ENCODE assay signal across 14 cellular contexts in genomic region chr15:31484369-31484951, GRCh38.
DNase-seq lines count a peak whose midpoint lies in the region; ATAC-seq and TF ChIP-seq lines count a peak whose summit lies in the region.
"Had no signal": no experiment of that assay in that cellular context is flagged by ENCODE, and none has a peak within 500 bp of the region (broad histone marks: within the 10 kb centered on the region; RNA-seq: fewer than 3 reads in every experiment).

No MANE protein-coding gene starts in this region.

- no peaks in the 10 kb centered on the region for H3K79me1 ChIP-seq in mesenchymal stem cell (replicated peaks; ENCODE audit: low read length, poor library complexity, severe bottlenecking)

- no peaks in the 10 kb centered on the region for H3K9me3 ChIP-seq in mesenchymal stem cell (ENCODE audit: control insufficient read depth, low read length)

- no peak overlapping the region for H3K18ac ChIP-seq in mesenchymal stem cell (ENCODE audit: low read depth in 1 of 2, low read length in 2 of 2)

- peaks cover 31% of the 10 kb centered on the region for H3K36me3 Mint-ChIP-seq in T-helper 2 cell treated with Interferon-gamma antibody and Interleukin-4, amounts not matched to agents 5 μg/mL and 100 μg/mL, for 36 hours (ENCODE audit: low read depth)
- H3K36me3 Mint-ChIP-seq in activated CD4-positive, alpha-beta memory T cell treated with anti-CD3 and anti-CD28 coated beads for 36 hours, result peaks cover 14% of the 10 kb centered on the region
- peaks cover 19% of the 10 kb centered on the region for H3K36me3 Mint-ChIP-seq in glutamatergic neuron (ENCODE audit: unreplicated experiment)

- no peak overlapping the region for H2BK15ac ChIP-seq in mesenchymal stem cell (ENCODE audit: low read depth, poor library complexity, severe bottlenecking)

- no peak for TF ChIP-seq CTCF in glutamatergic neuron (IDR thresholded peaks at IDR 0.05; ENCODE audit: partially characterized antibody, unreplicated experiment)

- peak overlapping the region; percentile 88 for H3K4me3 Mint-ChIP-seq in T-helper 2 cell treated with Interferon-gamma antibody and Interleukin-4, amounts not matched to agents 5 μg/mL and 100 μg/mL, for 36 hours
- H3K4me3 Mint-ChIP-seq in activated CD4-positive, alpha-beta memory T cell treated with anti-CD3 and anti-CD28 coated beads for 36 hours, result peak overlapping the region; percentile 81
- H3K4me3 Mint-ChIP-seq in glutamatergic neuron (ENCODE audit: unreplicated experiment), result peak overlapping the region; percentile 55

- no peak overlapping the region for H3K4me2 ChIP-seq in mesenchymal stem cell (ENCODE audit: low read length, poor library complexity, severe bottlenecking)

- H3K27me3 Mint-ChIP-seq in T-helper 2 cell treated with Interferon-gamma antibody and Interleukin-4, amounts not matched to agents 5 μg/mL and 100 μg/mL, for 36 hours (ENCODE audit: low read depth), result no peaks in the 10 kb centered on the region
- peaks cover 5% of the 10 kb centered on the region for H3K27me3 Mint-ChIP-seq in activated CD4-positive, alpha-beta memory T cell treated with anti-CD3 and anti-CD28 coated beads for 36 hours
- H3K27me3 Mint-ChIP-seq in glutamatergic neuron (ENCODE audit: unreplicated experiment), result peaks cover 21% of the 10 kb centered on the region

- no peak overlapping the region for H3K23ac ChIP-seq in mesenchymal stem cell (ENCODE audit: low read length in 2 of 2)

- POLR2A ChIA-PET in activated CD4-positive, alpha-beta memory T cell treated with anti-CD3 and anti-CD28 coated beads for 36 hours (lab: Charles Lee), result interaction anchor here (0.6 to 3.9 kb wide), 7 partner anchors 10 to 158 kb away, joined by 3 to 36 read pairs (median 4); partner anchors contain the start of gene KLF13

- no peak for DNase-seq in T-helper 2 cell treated with Interferon-gamma antibody and Interleukin-4, amounts not matched to agents 5 μg/mL and 100 μg/mL, for 36 hours (ENCODE audit: low spot score)
- DNase-seq in T-helper 2 cell, result no peak
- no peak for DNase-seq in activated CD4-positive, alpha-beta memory T cell treated with anti-CD3 and anti-CD28 coated beads for 36 hours
- no peak for DNase-seq in glutamatergic neuron
- DNase-seq in stimulated activated CD8-positive, alpha-beta memory T cell treated with anti-CD3 and anti-CD28 coated beads, Interleukin-4, amount 100 ng/mL, for 48 hours, result peak; percentile 24
- DNase-seq in mesenchymal stem cell, result no peak
- DNase-seq: 8988T, GDM1, NCI-H1694, T1000 had no signal

- peaks cover 65% of the 10 kb centered on the region for H3K4me1 Mint-ChIP-seq in T-helper 2 cell treated with Interferon-gamma antibody and Interleukin-4, amounts not matched to agents 5 μg/mL and 100 μg/mL, for 36 hours (ENCODE audit: low read depth)
- H3K4me1 Mint-ChIP-seq in activated CD4-positive, alpha-beta memory T cell treated with anti-CD3 and anti-CD28 coated beads for 36 hours (ENCODE audit: low read depth), result peaks cover 65% of the 10 kb centered on the region
- H3K4me1 Mint-ChIP-seq in glutamatergic neuron (ENCODE audit: low read depth, unreplicated experiment), result peaks cover 27% of the 10 kb centered on the region

- H3K4me1 ChIP-seq in mesenchymal stem cell (ENCODE audit: control insufficient read depth, insufficient read depth, low read depth, low read length), result peaks cover 16% of the 10 kb centered on the region

- no peak overlapping the region for H3K27ac ChIP-seq in mesenchymal stem cell (ENCODE audit: low read length, poor library complexity, severe bottlenecking)
- H3K27ac ChIP-seq: RWPE1 had no signal

- H3K4ac ChIP-seq in mesenchymal stem cell (ENCODE audit: low read depth in 1 of 2, low read length in 2 of 2), result no peak overlapping the region

- no peak overlapping the region for H2BK5ac ChIP-seq in mesenchymal stem cell (ENCODE audit: low read depth, low read length, poor library complexity, severe bottlenecking)

- 95% methylated on average over 44 of the region's 44 CpGs for WGBS in mesenchymal stem cell

- peaks cover 17 to 63% of the 10 kb centered on the region in 2 experiments for H3K27me3 ChIP-seq in mesenchymal stem cell (ENCODE audit: control insufficient read depth in 1 of 2, insufficient read depth in 1 of 2, low read length in 2 of 2)

- no peak overlapping the region for H2AK5ac ChIP-seq in mesenchymal stem cell (ENCODE audit: low read length, severe bottlenecking)

- H3K9ac ChIP-seq in mesenchymal stem cell (ENCODE audit: low read length), result no peak overlapping the region

- H2BK120ac ChIP-seq in mesenchymal stem cell (ENCODE audit: low read depth, low read length), result no peak overlapping the region

- intact Hi-C loops in activated CD4-positive, alpha-beta memory T cell treated with anti-CD3 and anti-CD28 coated beads for 36 hours (cut with micrococcal nuclease), result loop anchor here (10.0 kb wide), 3 partner anchors 380 to 580 kb away; partner anchors contain the start of genes FAN1 and MTMR10

- no peak for ATAC-seq in GM19463 (IDR thresholded peaks at IDR 0.05; ENCODE audit: unreplicated experiment)
- ATAC-seq in HG02870 (IDR thresholded peaks at IDR 0.05; ENCODE audit: unreplicated experiment), result no peak
- ATAC-seq: sciatic nerve had no signal

- H3K14ac ChIP-seq in mesenchymal stem cell (ENCODE audit: low read length in 2 of 2), result no peak overlapping the region

- no peaks in the 10 kb centered on the region for H3K9me3 Mint-ChIP-seq in T-helper 2 cell treated with Interferon-gamma antibody and Interleukin-4, amounts not matched to agents 5 μg/mL and 100 μg/mL, for 36 hours
- H3K9me3 Mint-ChIP-seq in activated CD4-positive, alpha-beta memory T cell treated with anti-CD3 and anti-CD28 coated beads for 36 hours, result no peaks in the 10 kb centered on the region
- H3K9me3 Mint-ChIP-seq in glutamatergic neuron (ENCODE audit: unreplicated experiment), result peaks cover 16% of the 10 kb centered on the region

- H2BK12ac ChIP-seq in mesenchymal stem cell (ENCODE audit: low read length in 2 of 2), result no peak overlapping the region

- no peak overlapping the region for H3K4me3 ChIP-seq in mesenchymal stem cell (ENCODE audit: insufficient read depth in 1 of 2, low read depth in 1 of 2, low read length in 2 of 2)

- H4K91ac ChIP-seq in mesenchymal stem cell (ENCODE audit: low read length), result no peak overlapping the region

- no peak overlapping the region for H2AFZ ChIP-seq in mesenchymal stem cell (ENCODE audit: low read depth, low read length)

- H3K36me3 ChIP-seq in mesenchymal stem cell (ENCODE audit: control insufficient read depth in 1 of 2, insufficient read depth in 2 of 2, low read depth in 1 of 2, low read length in 2 of 2), result peaks cover 0 to 2% of the 10 kb centered on the region in 2 experiments

- H3K27ac Mint-ChIP-seq in T-helper 2 cell treated with Interferon-gamma antibody and Interleukin-4, amounts not matched to agents 5 μg/mL and 100 μg/mL, for 36 hours, result peak overlapping the region; percentile 87
- peak overlapping the region; percentile 85 for H3K27ac Mint-ChIP-seq in activated CD4-positive, alpha-beta memory T cell treated with anti-CD3 and anti-CD28 coated beads for 36 hours
- no peak overlapping the region for H3K27ac Mint-ChIP-seq in glutamatergic neuron (ENCODE audit: unreplicated experiment)

- no peak overlapping the region for H4K8ac ChIP-seq in mesenchymal stem cell (ENCODE audit: low read length)

- CTCF ChIA-PET in activated CD4-positive, alpha-beta memory T cell treated with anti-CD3 and anti-CD28 coated beads for 36 hours (lab: Charles Lee), result interaction anchor here (1.0 to 3.5 kb wide), 6 partner anchors 10 to 118 kb away, joined by 3 to 20 read pairs (median 6); no protein-coding TSS in a partner anchor
